8 cellular contexts compared by ENCODE assay signal in the genomic region with DNA sequence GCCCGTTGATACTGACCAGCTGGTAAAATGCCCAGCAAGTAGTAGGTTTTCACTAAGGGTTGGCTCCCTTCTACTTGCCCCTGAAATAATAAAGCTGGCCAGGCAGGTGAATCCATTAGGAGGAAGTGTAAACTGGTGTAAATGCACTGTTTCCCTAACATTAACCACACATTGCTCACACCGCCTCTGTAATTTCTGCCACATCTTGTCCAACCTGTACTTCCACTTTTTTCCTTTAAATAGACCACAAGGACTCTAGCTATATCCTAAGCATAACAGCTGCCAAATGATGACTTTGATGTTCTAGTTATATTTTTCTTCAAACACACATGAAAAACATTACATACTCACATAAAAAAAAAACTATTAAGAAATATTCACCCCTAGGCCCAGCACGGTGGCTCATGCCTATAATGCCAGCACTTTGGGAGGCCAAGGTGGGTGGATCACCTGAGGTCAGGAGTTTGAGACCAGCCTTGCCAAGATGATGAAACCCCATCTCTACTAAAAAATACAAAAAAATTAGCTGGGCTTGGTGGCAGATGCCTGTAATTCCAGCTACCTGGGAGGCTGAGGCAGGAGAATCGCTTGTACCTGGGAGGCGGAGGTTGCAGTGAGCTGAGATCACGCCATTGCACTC.
A peak's percentile ranks its signal among the peaks of the same experiment; 100 is the strongest.
DNase-seq lines count a peak whose midpoint lies in the region; ATAC-seq, FAIRE-seq and TF ChIP-seq lines count a peak whose summit lies in the region.
"Not testable (repeated sequence)": the region's sequence is repeated elsewhere in the genome, so short reads cannot be mapped to it uniquely, and the experiment has no call there.

No MANE protein-coding gene starts in this region.

- H3K27me3 ChIP-seq in GM12878 (replicated peaks in 1 of 2; ENCODE audit: control insufficient read depth in 2 of 2, insufficient read depth in 2 of 2, low read length in 1 of 2); foreskin keratinocyte; stomach: not testable (repeated sequence)

- TF ChIP-seq EP300 in GM12878 (IDR thresholded peaks at IDR 0.05; ENCODE audit: borderline replicate concordance in 1 of 2, control insufficient read depth in 1 of 2, low read depth in 2 of 2, low read length in 2 of 2); stomach (IDR thresholded peaks at IDR 0.05): not testable (repeated sequence)

- in situ Hi-C loops in GM12878 (cut with MboI) = not testable (repeated sequence)

- not testable (repeated sequence) for H3K9ac ChIP-seq in GM12878 (ENCODE audit: control insufficient read depth, insufficient read depth, low read length)

- ATAC-seq in GM12878 (peak; percentile 29), foreskin keratinocyte (peak; percentile 91)

- not testable (repeated sequence) for H3K4me3 ChIP-seq in GM12878, stomach

- H3K27ac ChIP-seq in C4-2B = peak overlapping the region; percentile 59
- H3K27ac ChIP-seq in GM12878 (ENCODE audit: control insufficient read depth, insufficient read depth) = not testable (repeated sequence)
- peak overlapping the region; percentile 21 for H3K27ac ChIP-seq in foreskin keratinocyte
- H3K27ac ChIP-seq in stomach = peak overlapping the region; percentile 50 to 85 (median 72)

- H3K9me3 ChIP-seq in GM12878 (replicated peaks; ENCODE audit: control insufficient read depth, insufficient read depth, low read length); stomach: not testable (repeated sequence)

- RAD21 ChIA-PET in GM12878 (lab: Charles Lee; ENCODE audit: unreplicated experiment) = interaction anchor here (0.7 to 1.2 kb wide), 4 partner anchors 9 to 28 kb away, joined by 3 to 6 read pairs (median 4); no protein-coding TSS in a partner anchor

- CTCF ChIA-PET in GM12878 (lab: Yijun Ruan, JAX) = interaction anchor here (0.6 to 4.5 kb wide), 5 partner anchors 14 to 145 kb away, joined by 3 to 17 read pairs (median 5); no protein-coding TSS in a partner anchor

- not testable (repeated sequence) for H4K20me1 ChIP-seq in GM12878 (ENCODE audit: control insufficient read depth, insufficient read depth)

- SMC1A ChIA-PET in GM12878 (lab: Charles Lee; ENCODE audit: uncharacterized antibody, unreplicated experiment) = interaction anchor here (1.0 to 8.4 kb wide), 10 partner anchors 8 to 63 kb away, joined by 3 to 82 read pairs (median 4); no protein-coding TSS in a partner anchor

- intact Hi-C loops in GM12878 (cut with micrococcal nuclease; ENCODE audit: unreplicated experiment); stomach (cut with DNase I; ENCODE audit: low total_unique reads): not testable (repeated sequence)

- not testable (repeated sequence) for H3K4me2 ChIP-seq in GM12878 (ENCODE audit: control insufficient read depth, insufficient read depth)

- WGBS in GM12878 (ENCODE audit: insufficient coverage, insufficient replicate concordance, low lambda C conversion rate, missing lambda C conversion rate) = 79% methylated on average over 6 of the region's 6 CpGs
- WGBS in stomach, 5 donors = 60 to 79% (median 63%) methylated on average over 6 of the region's 6 CpGs

- H2AFZ ChIP-seq in GM12878 (ENCODE audit: control insufficient read depth, low read depth, low read length) = not testable (repeated sequence)

- BruUV-seq in GM12878 (replicated peaks; lab: Mats Ljungman, UMichigan) = not testable (repeated sequence)

- not testable (repeated sequence) for TF ChIP-seq RAD21 in GM12878 (IDR thresholded peaks at IDR 0.05; ENCODE audit: insufficient read depth, low read depth, low read length)

- not testable (repeated sequence) for H3K4me1 ChIP-seq in GM12878 (ENCODE audit: control insufficient read depth, insufficient read depth, low read length); foreskin keratinocyte
- peaks cover 12 to 58% (median 21%) of the 10 kb centered on the region in 4 donors for H3K4me1 ChIP-seq in stomach

- not testable (repeated sequence) for H3K79me2 ChIP-seq in GM12878 (ENCODE audit: control insufficient read depth, insufficient read depth, low read length)

- not testable (repeated sequence) for TF ChIP-seq CTCF in C4-2B (conservative IDR thresholded peaks at IDR 0.05); GM12878 (IDR thresholded peaks at IDR 0.05 in 2 of 3, conservative IDR thresholded peaks at IDR 0.05 in 1 of 3; ENCODE audit: control insufficient read depth in 2 of 3, extremely low read depth in 1 of 3, insufficient read depth in 1 of 3, low read depth in 3 of 3, low read length in 3 of 3); foreskin keratinocyte (conservative IDR thresholded peaks at IDR 0.05); stomach (IDR thresholded peaks at IDR 0.05)

- POLR2A ChIA-PET in GM12878 (lab: Charles Lee) = interaction anchor here (0.6 to 1.0 kb wide), 2 partner anchors 13 to 1222 kb away, joined by 3 to 4 read pairs; no protein-coding TSS in a partner anchor

- TF ChIP-seq POLR2A in GM12878 (IDR thresholded peaks at IDR 0.05; ENCODE audit: low read depth, low read length); stomach (IDR thresholded peaks at IDR 0.05): not testable (repeated sequence)

- H3K36me3 ChIP-seq in GM12878 (ENCODE audit: control insufficient read depth in 2 of 2, insufficient read depth in 2 of 2, low read length in 1 of 2); stomach: not testable (repeated sequence)

- peak; percentile 76 for DNase-seq in HPDE6-E6E7 (ENCODE audit: extremely low spot score)
- DNase-seq in NCI-H2029 (lab: John Stamatoyannopoulos, UW) = peak; percentile 53
- DNase-seq in NCI-H774 (lab: John Stamatoyannopoulos, UW) = peak; percentile 59
- not testable (repeated sequence) for DNase-seq in GM12878 (ENCODE audit: low read depth, low spot score); stomach
- peak; percentile 87 to 94 for DNase-seq in foreskin keratinocyte
- peak; percentile 25 for DNase-seq in mucosa of gallbladder (ENCODE audit: low spot score)

- FAIRE-seq in GM12878 (lab: Jason Lieb, UNC) = not testable (repeated sequence)

TF ChIP-seq in GM12878, 131 proteins besides CTCF, POLR2A, EP300 and RAD21:
- 0 out of 2 replicates have a peak, but pooled peaks have one; percentile 15 for TF ChIP-seq RUNX3 (IDR thresholded peaks at IDR 0.05; ENCODE audit: low read length)
- peak; percentile 22; the same call in 1 of the 2 replicates for TF ChIP-seq IKZF1 (conservative IDR thresholded peaks at IDR 0.05)
